Comparison of ENCODE assay signal across 15 cellular contexts in genomic region chr1:36699113-36699512, GRCh38.
A peak's percentile ranks its signal among the peaks of the same experiment; 100 is the strongest.
DNase-seq lines count a peak whose midpoint lies in the region; TF ChIP-seq lines count a peak whose summit lies in the region.
"Had no signal": no experiment of that assay in that cellular context is flagged by ENCODE, and none has a peak within 500 bp of the region (broad histone marks: within the 10 kb centered on the region; RNA-seq: fewer than 3 reads in every experiment).

No MANE protein-coding gene starts in this region.

- H3K27me3 ChIP-seq in testis (no peaks in the 10 kb centered on the region), HAP-1 (ENCODE audit: low read depth) (peaks cover 11% of the 10 kb centered on the region), MG63 (peaks cover 15% of the 10 kb centered on the region)

- H3K36me3 ChIP-seq in testis (ENCODE audit: low read depth, missing control alignments) (no peaks in the 10 kb centered on the region), HAP-1 (replicated peaks) (no peaks in the 10 kb centered on the region), MG63 (no peaks in the 10 kb centered on the region)

- H3K9me3 ChIP-seq in testis (no peaks in the 10 kb centered on the region), HAP-1 (no peaks in the 10 kb centered on the region; the same call in 1 of the 2 replicates), MG63 (no peaks in the 10 kb centered on the region)

- no peak overlapping the region for H3K4me3 ChIP-seq in testis
- H3K4me3 ChIP-seq in HAP-1 = no peak overlapping the region
- H3K4me3 ChIP-seq in MG63 = no peak overlapping the region

- in situ Hi-C loops in HAP-1 (cut with MboI; ENCODE audit: low sequenced_read_pairs) = no loop called here

- WGBS in testis, 2 donors = 31 to 47% methylated on average over 8 of the region's 8 CpGs

- no peaks in the 10 kb centered on the region for H3K4me1 ChIP-seq in testis
- no peaks in the 10 kb centered on the region for H3K4me1 ChIP-seq in HAP-1

- TF ChIP-seq CTCF in testis (IDR thresholded peaks at IDR 0.05) = no peak

- DNase-seq in NCI-H446 treated with DMSO at 0.1 percent for 48 hours (lab: John Stamatoyannopoulos, UW) (peak; percentile 86), cerebellar cortex (ENCODE audit: low spot score) (peak; percentile 37), middle frontal gyrus (ENCODE audit: extremely low spot score, low spot score) (peak; percentile 9), testis (peak; percentile 39), HAP-1 (ENCODE audit: low spot score in 2 of 2) (no peak), MG63 (no peak), NCI-H1092 (lab: John Stamatoyannopoulos, UW) (no peak)
- DNase-seq: ACHN; CD4-positive, CD25-positive, alpha-beta regulatory T cell; MV-4-11; NCI-H1417 treated with DMSO at 0.1 percent for 48 hours; NCI-H1930; NCI-H526; NK-92 treated with Interleukin-12 subunit alpha and Interleukin-12 subunit beta, amount 100 ng/mL, for 24 hours; SHP77 had no signal

- no peak overlapping the region for H3K27ac ChIP-seq in testis

- intact Hi-C loops in testis (cut with DNase I; ENCODE audit: low total_unique reads) = no loop called here

- TF ChIP-seq POLR2A in testis (IDR thresholded peaks at IDR 0.05) = no peak

Comparison
In these comparisons a context has a peak if more than half of its experiments do, and no peak if none do; other contexts are left out.
1. DNase-seq: peak in NCI-H446 treated with DMSO at 0.1 percent for 48 hours (single experiment), cerebellar cortex (single experiment), middle frontal gyrus (single experiment) and testis (single experiment); none in HAP-1 (0 of 2), MG63 (single experiment) and NCI-H1092 (single experiment).